ENCODE assay signal across 14 cellular contexts in genomic region chr4:56914336-56914735, GRCh38.
"Had no signal": no experiment of that assay in that cellular context is flagged by ENCODE, and none has a peak within 500 bp of the region (broad histone marks: within the 10 kb centered on the region; RNA-seq: fewer than 3 reads in every experiment).

No MANE protein-coding gene starts in this region.

- H3K4me3 Mint-ChIP-seq: endodermal cell had no signal

- H3K9me3 Mint-ChIP-seq: endodermal cell had no signal

- H3K27ac Mint-ChIP-seq: endodermal cell had no signal

- H3K27ac ChIP-seq: ascending aorta, neutrophil, right atrium auricular region, skin epidermis, tibial nerve, VCaP had no signal

- H3K27me3 ChIP-seq: ascending aorta, neutrophil, right atrium auricular region, tibial nerve had no signal

- DNase-seq: activated CD4-positive, alpha-beta T cell treated with anti-CD3 and anti-CD28 coated beads for 4 hours; activated effector memory CD4-positive, alpha-beta T cell treated with anti-CD3 and anti-CD28 coated beads, Interleukin-2, amount 50 U/mL, for 16 hours; endodermal cell; erythroblast; hypothalamus; posterior cingulate gyrus; stimulated activated CD4-positive, alpha-beta T cell treated with anti-CD3 and anti-CD28 coated beads, Interleukin-4, amount 100 ng/mL, for 4 hours; T1000 had no signal

- H3K4me3 ChIP-seq: ascending aorta, right atrium auricular region, skin epidermis, tibial nerve had no signal

- H3K9me3 ChIP-seq: ascending aorta, neutrophil, right atrium auricular region, tibial nerve had no signal
